ENCODE assay signal across 27 cellular contexts in genomic region chr22:19819911-19820879, GRCh38. TPM values are rescaled to one million over a fixed set of nuclear protein-coding genes. Genes with fewer than 3 reads are reported as not detected.
DNase-seq lines count a peak whose midpoint lies in the region; ATAC-seq and TF ChIP-seq lines count a peak whose summit lies in the region.
"Had no signal": no experiment of that assay in that cellular context is flagged by ENCODE, and none has a peak within 500 bp of the region (broad histone marks: within the 10 kb centered on the region; RNA-seq: fewer than 3 reads in every experiment).

No MANE protein-coding gene starts in this region.

- peaks cover 0 to 32% of the 10 kb centered on the region in 2 experiments; a peak in 1 of 4 replicates for H3K4me1 ChIP-seq in SK-N-SH (ENCODE audit: control insufficient read depth in 1 of 2, insufficient read depth in 2 of 2, low read depth in 1 of 2, low read length in 1 of 2)
- H3K4me1 ChIP-seq in testis = no peaks in the 10 kb centered on the region
- H3K4me1 ChIP-seq in uterus = no peaks in the 10 kb centered on the region

- no peak for TF ChIP-seq CTCF in SK-N-SH (IDR thresholded peaks at IDR 0.05)
- TF ChIP-seq CTCF in testis (IDR thresholded peaks at IDR 0.05) = no peak
- TF ChIP-seq CTCF in uterus (IDR thresholded peaks at IDR 0.05) = no peak

- no peak overlapping the region for H2AFZ ChIP-seq in SK-N-SH (ENCODE audit: low read depth)
- H2AFZ ChIP-seq: PC-9 had no signal

- no peaks in the 10 kb centered on the region for H3K79me2 ChIP-seq in SK-N-SH (ENCODE audit: insufficient read depth)

- H3K27ac ChIP-seq in SK-N-SH (ENCODE audit: low read depth in 2 of 2, low read length in 1 of 2) = no peak overlapping the region
- H3K27ac ChIP-seq in testis = no peak overlapping the region
- no peak overlapping the region for H3K27ac ChIP-seq in uterus
- H3K27ac ChIP-seq: 22Rv1, coronary artery, esophagus squamous epithelium, PC-9, VCaP had no signal

- no peaks in the 10 kb centered on the region for H3K9me3 ChIP-seq in SK-N-SH
- H3K9me3 ChIP-seq in testis = no peaks in the 10 kb centered on the region
- H3K9me3 ChIP-seq in uterus = no peaks in the 10 kb centered on the region
- H3K9me3 ChIP-seq: esophagus squamous epithelium had no signal

- CTCF ChIA-PET in SK-N-SH (lab: Yijun Ruan, JAX) = interaction anchor here (0.6 to 1.4 kb wide), 6 partner anchors 12 to 90 kb away, joined by 3 to 5 read pairs (median 4); no protein-coding TSS in a partner anchor

- intact Hi-C loops in testis (cut with DNase I; ENCODE audit: low total_unique reads) = no loop called here
- intact Hi-C loops in uterus (cut with DNase I; ENCODE audit: low total_unique reads) = no loop called here

- POLR2A ChIA-PET in SK-N-SH (lab: Yijun Ruan, JAX) = interaction anchor here (0.7 kb wide), 1 partner anchor 13 kb away, joined by 3 read pairs; no protein-coding TSS in a partner anchor

- no peak for TF ChIP-seq POLR2A in testis (IDR thresholded peaks at IDR 0.05)
- TF ChIP-seq POLR2A in uterus (IDR thresholded peaks at IDR 0.05) = no peak

- no peaks in the 10 kb centered on the region for H4K20me1 ChIP-seq in SK-N-SH (ENCODE audit: insufficient read depth)

- H3K4me3 ChIP-seq in SK-N-SH (ENCODE audit: low read depth in 2 of 2, low read length in 1 of 2) = no peak overlapping the region
- H3K4me3 ChIP-seq in testis = no peak overlapping the region
- no peak overlapping the region for H3K4me3 ChIP-seq in uterus
- H3K4me3 ChIP-seq: coronary artery, esophagus squamous epithelium, PC-9 had no signal

- no peaks in the 10 kb centered on the region for H3K9me2 ChIP-seq in SK-N-SH

- no peak overlapping the region for H3K9ac ChIP-seq in SK-N-SH

- no peak for TF ChIP-seq EP300 in SK-N-SH (IDR thresholded peaks at IDR 0.05; ENCODE audit: borderline replicate concordance in 1 of 2, low read depth in 1 of 2, low read length in 1 of 2)

- peak; percentile 18 for DNase-seq in SK-N-SH
- peak; percentile 4 for DNase-seq in activated CD8-positive, alpha-beta memory T cell treated with anti-CD3 and anti-CD28 coated beads, Interleukin-2, amount 50 U/mL, for 4 hours
- DNase-seq in left lobe of liver (ENCODE audit: low spot score) = peak; percentile 38
- peak; percentile 5 for DNase-seq in testis
- no peak for DNase-seq in uterus
- DNase-seq: activated CD4-positive, alpha-beta T cell treated with anti-CD3 and anti-CD28 coated beads, Interleukin-2, amount 10 ng/mL, durations not matched to agents 24 days and 14 days; anterior cingulate cortex; CD4-positive, CD25-positive, alpha-beta regulatory T cell; esophagus squamous epithelium; foreskin melanocyte; IMR-90; naive B cell; NCI-H1105; NCI-H1930; NCI-H524 treated with DMSO at 0.1 percent for 48 hours; occipital lobe; PC-9; Right ventricle myocardium superior; small intestine; stimulated activated CD8-positive, alpha-beta memory T cell treated with anti-CD3 and anti-CD28 coated beads, Interleukin-4, amount 100 ng/mL, for 48 hours had no signal

- 100% methylated on average over 2 of the region's 21 CpGs for WGBS in SK-N-SH (ENCODE audit: low lambda C conversion rate)
- WGBS in testis, 2 donors = 95 to 98% methylated on average over 15 to 21 of the region's 21 CpGs

- no peaks in the 10 kb centered on the region for H3K27me3 ChIP-seq in SK-N-SH (ENCODE audit: insufficient read depth)
- no peaks in the 10 kb centered on the region for H3K27me3 ChIP-seq in testis
- H3K27me3 ChIP-seq in uterus = no peaks in the 10 kb centered on the region
- H3K27me3 ChIP-seq: esophagus squamous epithelium had no signal

- H3F3A ChIP-seq in SK-N-SH (replicated peaks; ENCODE audit: insufficient read depth) = no peaks in the 10 kb centered on the region

- no peak overlapping the region for H3K4me2 ChIP-seq in SK-N-SH
- H3K4me2 ChIP-seq: PC-9 had no signal

- no peaks in the 10 kb centered on the region for H3K36me3 ChIP-seq in SK-N-SH (replicated peaks in 1 of 2; ENCODE audit: control insufficient read depth in 1 of 2, insufficient read depth in 2 of 2, low read length in 1 of 2)
- H3K36me3 ChIP-seq in testis (ENCODE audit: low read depth, missing control alignments) = no peaks in the 10 kb centered on the region
- no peaks in the 10 kb centered on the region for H3K36me3 ChIP-seq in uterus

- no peak for TF ChIP-seq RAD21 in SK-N-SH (IDR thresholded peaks at IDR 0.05; ENCODE audit: low read length)

- ATAC-seq in SK-N-SH treated with all-trans-retinoic acid at 6 μM for 48 hours = no peak
- no peak for ATAC-seq in left lobe of liver
- no peak for ATAC-seq in GM19452 (IDR thresholded peaks at IDR 0.05; ENCODE audit: unreplicated experiment)
- no peak for ATAC-seq in HG03159 (IDR thresholded peaks at IDR 0.05; ENCODE audit: unreplicated experiment)

TF ChIP-seq in SK-N-SH, 30 proteins besides CTCF, POLR2A, EP300 and RAD21:
- TF ChIP-seq FOXM1 (IDR thresholded peaks at IDR 0.05; ENCODE audit: low read depth) = no peak
- no peak for TF ChIP-seq JUND (IDR thresholded peaks at IDR 0.05)
- TF ChIP-seq RXRA (IDR thresholded peaks at IDR 0.05; ENCODE audit: borderline replicate concordance, low read depth) = no peak
- no peak for TF ChIP-seq NFIC (IDR thresholded peaks at IDR 0.05; ENCODE audit: borderline replicate concordance)
- TF ChIP-seq RCOR1 (IDR thresholded peaks at IDR 0.05; ENCODE audit: low read length) = no peak
- TF ChIP-seq MEF2A (IDR thresholded peaks at IDR 0.05; ENCODE audit: borderline replicate concordance, low read depth) = no peak
- no peak for TF ChIP-seq YY1 (IDR thresholded peaks at IDR 0.05; ENCODE audit: low read depth)
- TF ChIP-seq TCF12 (IDR thresholded peaks at IDR 0.05) = no peak
- TF ChIP-seq FOSL2 (IDR thresholded peaks at IDR 0.05; ENCODE audit: borderline replicate concordance, low read depth) = no peak
- no peak for TF ChIP-seq USF1 (IDR thresholded peaks at IDR 0.05; ENCODE audit: borderline replicate concordance, low read depth)
- TF ChIP-seq RFX5 (IDR thresholded peaks at IDR 0.05; ENCODE audit: low read length) = no peak
- TF ChIP-seq EZH2phosphoT487 (IDR thresholded peaks at IDR 0.05; ENCODE audit: borderline replicate concordance, low read depth) = no peak

TF ChIP-seq in SK-N-SH treated with all-trans-retinoic acid at 6 μM for 48 hours, 23 proteins besides CTCF, POLR2A, EP300 and RAD21 (continues in another document):
- TF ChIP-seq ZNF70 (CRISPR knock-in tag; IDR thresholded peaks at IDR 0.05) (no peak), OSR1 (CRISPR knock-in tag; IDR thresholded peaks at IDR 0.05) (no peak), POU6F1 (CRISPR knock-in tag; IDR thresholded peaks at IDR 0.05; ENCODE audit: borderline replicate concordance, low read depth) (no peak), RARB (CRISPR knock-in tag; IDR thresholded peaks at IDR 0.05) (no peak), GLIS3 (CRISPR knock-in tag; IDR thresholded peaks at IDR 0.05) (no peak), ZC3H10 (CRISPR knock-in tag; IDR thresholded peaks at IDR 0.05) (no peak), TCF4 (CRISPR knock-in tag; IDR thresholded peaks at IDR 0.05; ENCODE audit: borderline replicate concordance) (no peak), PATZ1 (CRISPR knock-in tag; IDR thresholded peaks at IDR 0.05; ENCODE audit: borderline replicate concordance) (no peak), ISL1 (CRISPR knock-in tag; IDR thresholded peaks at IDR 0.05) (no peak)

RNA-seq across cellular contexts. Expression of gene GNB1L, which starts 34.5 kb away (rescaled TPM):
- polyA plus RNA-seq in SK-N-SH (2012; rRNA removed) = 3.2 and 5.9 TPM in 2 replicates
- 2.0 and 4.8 TPM in 2 replicates for polyA plus RNA-seq in SK-N-SH (2012; cell fraction: cytosol; rRNA removed)
- 7.7 and 10.0 TPM in 2 replicates for polyA plus RNA-seq in SK-N-SH (2012; cell fraction: nucleus; rRNA removed)
- total RNA-seq in left lobe of liver = 4.3 TPM
- 1 to 10 TPM; 5.5 to 6.9 TPM for total RNA-seq in testis
- 6.0 TPM for polyA plus RNA-seq in testis (ENCODE audit: insufficient read depth, low read depth, low replicate concordance)
- total RNA-seq in uterus = 10 to 100 TPM in 1 of 4 donors, 1 to 10 TPM in 2, under 1 TPM in 1; 0.59 to 12.2 (median 3.1) TPM

RNA-seq across cellular contexts. Expression of gene RTL10, which starts 34.5 kb away (rescaled TPM):
- 7.8 and 8.0 TPM in 2 replicates for polyA plus RNA-seq in SK-N-SH (2012; rRNA removed)
- polyA plus RNA-seq in SK-N-SH (2012; cell fraction: cytosol; rRNA removed) = 3.0 and 4.0 TPM in 2 replicates
- polyA plus RNA-seq in SK-N-SH (2012; cell fraction: nucleus; rRNA removed) = 23.0 and 24.3 TPM in 2 replicates
- total RNA-seq in left lobe of liver = 9.4 TPM
- total RNA-seq in testis = 10 to 100 TPM; 11.0 to 14.7 TPM
- 10.9 TPM for polyA plus RNA-seq in testis (ENCODE audit: insufficient read depth, low read depth, low replicate concordance)
- total RNA-seq in uterus = 10 to 100 TPM in 3 of 4 donors, 1 to 10 TPM in 1; 6.8 to 24.3 (median 17.7) TPM

RNA-seq across cellular contexts. Expression of gene TBX1, which starts 59.6 kb away (rescaled TPM):
- polyA plus RNA-seq in SK-N-SH (2012; rRNA removed) (not detected in 2 replicates), testis (ENCODE audit: insufficient read depth, low read depth, low replicate concordance) (18.1 TPM)
- polyA plus RNA-seq in SK-N-SH (2012; cell fraction: cytosol; rRNA removed) = 0.07 TPM in 1 of 2 replicates, not detected in the other
- 0.29 and 0.41 TPM in 2 replicates for polyA plus RNA-seq in SK-N-SH (2012; cell fraction: nucleus; rRNA removed)
- total RNA-seq in left lobe of liver (0.40 TPM), testis (10 to 100 TPM; 23.3 to 43.4 TPM), uterus (10 to 100 TPM in 2 of 4 donors, 1 to 10 TPM in 2; 1.0 to 23.2 (median 5.8) TPM)
- total RNA-seq: activated CD4-positive, alpha-beta T cell treated with anti-CD3 and anti-CD28 coated beads, Interleukin-2, amount 10 ng/mL, durations not matched to agents 24 days and 14 days; CD4-positive, CD25-positive, alpha-beta regulatory T cell; IMR-90 had no signal
- polyA plus RNA-seq: CD4-positive, CD25-positive, alpha-beta regulatory T cell; H1 had no signal

Comparison
In these comparisons a context has a peak if more than half of its experiments do, and no peak if none do; other contexts are left out.
1. DNase-seq: peak in SK-N-SH (single experiment), activated CD8-positive, alpha-beta memory T cell treated with anti-CD3 and anti-CD28 coated beads, Interleukin-2, amount 50 U/mL, for 4 hours (single experiment), left lobe of liver (single experiment) and testis (single experiment); none in uterus (0 of 2).